1 cellular context compared by ENCODE assay signal in the genomic region with DNA sequence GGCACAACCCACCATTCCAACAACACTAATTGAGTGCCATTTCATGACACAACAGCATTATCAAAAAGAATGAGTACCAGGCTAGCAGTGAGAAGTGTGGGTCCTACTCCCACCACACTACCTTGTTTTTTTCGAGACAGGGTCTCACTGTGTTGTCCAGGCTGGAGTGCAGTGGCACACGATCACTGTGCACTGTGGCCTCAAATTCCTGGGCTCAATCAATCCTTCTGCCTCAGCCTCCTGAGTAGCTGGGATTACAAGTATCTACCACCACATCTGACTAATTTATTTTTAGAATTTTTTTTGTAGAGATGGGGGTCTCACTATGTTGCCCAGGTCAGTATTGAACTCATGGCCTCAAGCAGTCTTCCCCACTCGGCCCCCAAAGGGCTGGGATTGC.
A peak's percentile ranks its signal among the peaks of the same experiment; 100 is the strongest.
TF ChIP-seq lines count a peak whose summit lies in the region.

No MANE protein-coding gene starts in this region.

TF ChIP-seq in K562, 482 proteins besides CTCF, POLR2A, EP300 and RAD21:
- TF ChIP-seq ZNF121 (CRISPR knock-in tag; conservative IDR thresholded peaks at IDR 0.05): peak; percentile 93
- TF ChIP-seq THRAP3 (IDR thresholded peaks at IDR 0.05; ENCODE audit: borderline replicate concordance): no peak
- no peak for TF ChIP-seq CUX1 (CRISPR knock-in tag; IDR thresholded peaks at IDR 0.05)
